27 cellular contexts compared by ENCODE assay signal in the genomic region with DNA sequence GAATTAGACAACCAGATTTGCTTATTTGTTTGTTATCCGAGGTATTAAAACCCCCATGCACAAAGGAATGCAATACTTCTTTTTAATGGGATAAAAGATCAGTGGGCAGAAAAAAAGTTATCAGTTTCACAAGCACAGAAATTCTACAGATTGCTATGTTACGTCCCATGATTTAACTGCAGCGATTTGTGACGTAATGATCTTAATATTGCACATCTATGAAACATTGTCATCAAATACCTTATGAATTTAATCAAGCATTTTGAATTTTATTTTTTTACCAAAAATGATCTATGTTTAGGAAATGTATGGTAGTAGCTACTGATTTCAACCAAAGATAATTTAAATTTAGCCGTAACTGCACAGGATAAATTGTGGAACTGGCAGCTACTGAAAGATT.
"Had no signal": no experiment of that assay in that cellular context is flagged by ENCODE, and none has a peak within 500 bp of the region (broad histone marks: within the 10 kb centered on the region; RNA-seq: fewer than 3 reads in every experiment).

No MANE protein-coding gene starts in this region.

- FAIRE-seq: urothelium cell line had no signal

- ATAC-seq: stimulated activated effector memory CD8-positive, alpha-beta T cell treated with anti-CD3 and anti-CD28 coated beads, Interleukin-12 subunit alpha, Interleukin-12 subunit beta, amount 100 ng/mL, for 72 hours; stimulated activated memory B cell treated with anti-CD40 and anti-IgM and Interleukin-4, amounts not matched to agents 10 μg/mL and 1 μg/mL and 100 μg/mL, for 72 hours; stimulated activated naive B cell treated with anti-CD40 and anti-IgM and Interleukin-4, amounts not matched to agents 10 μg/mL and 1 μg/mL and 100 μg/mL, for 72 hours; stimulated activated naive CD8-positive, alpha-beta T cell treated with anti-CD3 and anti-CD28 coated beads, Interleukin-15, amount 100 ng/mL, for 72 hours; stimulated activated naive CD8-positive, alpha-beta T cell treated with anti-CD3 and anti-CD28 coated beads, Interleukin-15, Interleukin-2, amounts not matched to agents 100 U/mL and 50 U/mL, for 24 hours; upper lobe of right lung had no signal

- H3K27ac ChIP-seq: stomach, suprapubic skin, testis, thoracic aorta, thyroid gland, tibial artery, tibial nerve, transverse colon, upper lobe of left lung, upper lobe of right lung, uterus, vagina had no signal

- H3K4me1 ChIP-seq: upper lobe of left lung, uterus, vagina had no signal

- H3K4me3 ChIP-seq: stomach, suprapubic skin, testis, thoracic aorta, thyroid gland, tibial artery, tibial nerve, transverse colon, upper lobe of left lung, upper lobe of right lung, uterus, vagina had no signal

- DNase-seq: stimulated activated CD4-positive, alpha-beta T cell treated with anti-CD3 and anti-CD28 coated beads, Interleukin-2, amount 100 ng/mL, for 48 hours; stimulated activated CD4-positive, alpha-beta T cell treated with anti-CD3 and anti-CD28 coated beads, Interleukin-4, amount 100 ng/mL, for 1 hour; stimulated activated CD4-positive, alpha-beta T cell treated with anti-CD3 and anti-CD28 coated beads, Interleukin-4, amount 100 ng/mL, for 24 hours; stimulated activated CD4-positive, alpha-beta T cell treated with anti-CD3 and anti-CD28 coated beads, Interleukin-4, amount 100 ng/mL, for 4 hours; stimulated activated CD8-positive, alpha-beta memory T cell treated with anti-CD3 and anti-CD28 coated beads, Interleukin-4, amount 100 ng/mL, for 48 hours; stimulated activated naive B cell treated with anti-CD40 and anti-IgM and Interleukin-4, amounts not matched to agents 10 μg/mL and 1 μg/mL and 100 μg/mL, for 72 hours; stimulated activated naive CD4-positive, alpha-beta T cell; stimulated activated naive CD4-positive, alpha-beta T cell treated with Interleukin-2 at 50 U/mL for 16 hours; stimulated activated naive CD8-positive, alpha-beta T cell treated with anti-CD3 and anti-CD28 coated beads, Interleukin-15, amount 100 ng/mL, for 72 hours; stimulated activated naive CD8-positive, alpha-beta T cell treated with anti-CD3 and anti-CD28 coated beads, Interleukin-15, Interleukin-2, amounts not matched to agents 100 U/mL and 50 U/mL, for 24 hours; stomach; substantia nigra; testis; thyroid gland; tibial artery; transverse colon; trophoblast cell; upper lobe of left lung; upper lobe of right lung; uterus had no signal

- H3K36me3 ChIP-seq: stomach, suprapubic skin, thoracic aorta, thyroid gland, tibial artery, tibial nerve, transverse colon, upper lobe of left lung, upper lobe of right lung, uterus, vagina had no signal

- H3K9me3 ChIP-seq: stomach, suprapubic skin, testis, thoracic aorta, thyroid gland, tibial artery, tibial nerve, transverse colon, upper lobe of left lung, upper lobe of right lung, uterus, vagina had no signal

- H3K27me3 ChIP-seq: suprapubic skin, testis, thyroid gland, tibial artery, tibial nerve, transverse colon, upper lobe of left lung, upper lobe of right lung, uterus, vagina had no signal
